In genomic region chr20:46139243-46139889, GRCh38 we compare ENCODE assay signal across 21 cellular contexts. TPM values are rescaled to one million over a fixed set of nuclear protein-coding genes. Genes with fewer than 3 reads are reported as not detected.
A peak's percentile ranks its signal among the peaks of the same experiment; 100 is the strongest.
DNase-seq lines count a peak whose midpoint lies in the region; ATAC-seq and TF ChIP-seq lines count a peak whose summit lies in the region.
"Had no signal": no experiment of that assay in that cellular context is flagged by ENCODE, and none has a peak within 500 bp of the region (broad histone marks: within the 10 kb centered on the region; RNA-seq: fewer than 3 reads in every experiment).

No MANE protein-coding gene starts in this region.

- no peaks in the 10 kb centered on the region for H3K27me3 ChIP-seq in BE2C
- no peaks in the 10 kb centered on the region for H3K27me3 ChIP-seq in H9 (ENCODE audit: insufficient read depth, low read length)
- H3K27me3 ChIP-seq in mesenchymal stem cell (ENCODE audit: control insufficient read depth in 1 of 2, insufficient read depth in 1 of 2, low read length in 2 of 2): peaks cover 68 to 92% of the 10 kb centered on the region in 2 experiments
- H3K27me3 ChIP-seq: ovary had no signal

- H2BK5ac ChIP-seq in H9 (ENCODE audit: insufficient read length, low read length): no peak overlapping the region
- H2BK5ac ChIP-seq in mesenchymal stem cell (ENCODE audit: low read depth, low read length, poor library complexity, severe bottlenecking): no peak overlapping the region

- H2AFZ ChIP-seq in H9 (ENCODE audit: low read length) (no peak overlapping the region), mesenchymal stem cell (ENCODE audit: low read depth, low read length) (no peak overlapping the region)

- H4K8ac ChIP-seq in H9 (replicated peaks; ENCODE audit: insufficient read length, low read depth, low read length): no peak overlapping the region
- no peak overlapping the region for H4K8ac ChIP-seq in mesenchymal stem cell (ENCODE audit: low read length)

- H4K91ac ChIP-seq in H9 (ENCODE audit: insufficient read length, low read depth, low read length) (no peak overlapping the region), mesenchymal stem cell (ENCODE audit: low read length) (no peak overlapping the region)

- H3K9ac ChIP-seq in H9 (ENCODE audit: extremely low read depth, insufficient read length, low read length) (no peak overlapping the region), mesenchymal stem cell (ENCODE audit: low read length) (no peak overlapping the region)

- no peak overlapping the region for H3K4ac ChIP-seq in H9 (ENCODE audit: low read depth, low read length)
- H3K4ac ChIP-seq in mesenchymal stem cell (ENCODE audit: low read depth in 1 of 2, low read length in 2 of 2): no peak overlapping the region

- CTCF ChIA-PET in WTC11 (lab: Charles Lee): interaction anchor here (0.9 to 1.9 kb wide), 4 partner anchors 11 to 209 kb away, joined by 3 to 7 read pairs (median 6); no protein-coding TSS in a partner anchor

- peaks cover 30% of the 10 kb centered on the region for H3K4me1 ChIP-seq in BE2C
- no peaks in the 10 kb centered on the region for H3K4me1 ChIP-seq in H9 (ENCODE audit: insufficient read depth, low read length)
- H3K4me1 ChIP-seq in mesenchymal stem cell (ENCODE audit: control insufficient read depth, insufficient read depth, low read depth, low read length): no peaks in the 10 kb centered on the region
- H3K4me1 ChIP-seq: gastroesophageal sphincter, transverse colon had no signal

- no peak overlapping the region for H2BK15ac ChIP-seq in H9 (ENCODE audit: low read depth, low read length)
- H2BK15ac ChIP-seq in mesenchymal stem cell (ENCODE audit: low read depth, poor library complexity, severe bottlenecking): no peak overlapping the region

- no peaks in the 10 kb centered on the region; a peak in 1 of 5 replicates for H3K9me3 Mint-ChIP-seq in H9
- no peaks in the 10 kb centered on the region for H3K9me3 Mint-ChIP-seq in WTC11
- H3K9me3 Mint-ChIP-seq: activated naive CD8-positive, alpha-beta T cell treated with anti-CD3 and anti-CD28 coated beads, Interleukin-2, amount 10 ng/mL, durations not matched to agents 7 days and 5 days; CD8-positive, alpha-beta T cell had no signal

- no peak overlapping the region for H3T11ph ChIP-seq in H9 (ENCODE audit: low read length)

- H3K27ac Mint-ChIP-seq in H9 (no peak overlapping the region), WTC11 (no peak overlapping the region)
- H3K27ac Mint-ChIP-seq: activated naive CD8-positive, alpha-beta T cell treated with anti-CD3 and anti-CD28 coated beads, Interleukin-2, amount 10 ng/mL, durations not matched to agents 7 days and 5 days; CD8-positive, alpha-beta T cell had no signal

- POLR2A ChIA-PET in WTC11 (lab: Charles Lee): no interaction called here

- H2AK5ac ChIP-seq in H9 (ENCODE audit: insufficient read length, low read length) (no peak overlapping the region), mesenchymal stem cell (ENCODE audit: low read length, severe bottlenecking) (no peak overlapping the region)

- H3K4me3 ChIP-seq in BE2C (ENCODE audit: low read depth, low read length) (no peak overlapping the region), mesenchymal stem cell (ENCODE audit: insufficient read depth in 1 of 2, low read depth in 1 of 2, low read length in 2 of 2) (no peak overlapping the region)
- H3K4me3 ChIP-seq: gastroesophageal sphincter, MG63, ovary, transverse colon had no signal

- no peaks in the 10 kb centered on the region for H4K20me1 ChIP-seq in H9 (ENCODE audit: control insufficient read depth, insufficient read depth, insufficient read length)

- H3K4me2 ChIP-seq in H9 (ENCODE audit: insufficient read depth, insufficient read length, low read length) (no peak overlapping the region), mesenchymal stem cell (ENCODE audit: low read length, poor library complexity, severe bottlenecking) (no peak overlapping the region)

- H3K4me3 Mint-ChIP-seq in H9 (no peak overlapping the region), WTC11 (no peak overlapping the region)
- H3K4me3 Mint-ChIP-seq: activated naive CD8-positive, alpha-beta T cell treated with anti-CD3 and anti-CD28 coated beads, Interleukin-2, amount 10 ng/mL, durations not matched to agents 7 days and 5 days; CD8-positive, alpha-beta T cell had no signal

- H3K27me3 Mint-ChIP-seq in H9 (ENCODE audit: low read depth): peaks cover 23% of the 10 kb centered on the region
- peaks cover 4% of the 10 kb centered on the region; the same call in 1 of the 2 replicates for H3K27me3 Mint-ChIP-seq in WTC11 (ENCODE audit: low read depth)

- H2BK20ac ChIP-seq in H9 (ENCODE audit: low read depth, low read length, poor library complexity, severe bottlenecking): no peak overlapping the region

- no peaks in the 10 kb centered on the region for H3K36me3 Mint-ChIP-seq in H9 (ENCODE audit: insufficient read depth in 1 of 3, low read depth in 3 of 3)
- no peaks in the 10 kb centered on the region for H3K36me3 Mint-ChIP-seq in WTC11
- H3K36me3 Mint-ChIP-seq: activated naive CD8-positive, alpha-beta T cell treated with anti-CD3 and anti-CD28 coated beads, Interleukin-2, amount 10 ng/mL, durations not matched to agents 7 days and 5 days; CD8-positive, alpha-beta T cell had no signal

- no peaks in the 10 kb centered on the region for H3K79me2 ChIP-seq in H9 (ENCODE audit: insufficient read depth, low read length)

- H2BK12ac ChIP-seq in H9 (ENCODE audit: insufficient read length, low read depth, low read length): no peak overlapping the region
- H2BK12ac ChIP-seq in mesenchymal stem cell (ENCODE audit: low read length in 2 of 2): no peak overlapping the region

- no peak overlapping the region for H3K27ac ChIP-seq in H9 (ENCODE audit: insufficient read length, low read depth, low read length)
- H3K27ac ChIP-seq in mesenchymal stem cell (ENCODE audit: low read length, poor library complexity, severe bottlenecking): no peak overlapping the region
- H3K27ac ChIP-seq: gastroesophageal sphincter, ovary, transverse colon had no signal

- no peak overlapping the region for H4K5ac ChIP-seq in H9 (ENCODE audit: insufficient read length, low read depth, low read length)

- H3K56ac ChIP-seq in H9 (ENCODE audit: insufficient read length, low read depth, low read length): no peak overlapping the region

- DNase-seq in BE2C: peak; percentile 88
- no peak for DNase-seq in H9
- no peak for DNase-seq in WTC11 (ENCODE audit: low spot score)
- peak; percentile 35 for DNase-seq in left kidney (ENCODE audit: low read depth, low spot score)
- no peak for DNase-seq in SKM-1 treated with dmso at 0.1 percent for 144 hours (lab: John Stamatoyannopoulos, UW; ENCODE audit: unreplicated experiment)
- DNase-seq in activated CD4-positive, alpha-beta T cell treated with anti-CD3 and anti-CD28 coated beads for 4 hours: no peak
- DNase-seq in mesenchymal stem cell: no peak
- DNase-seq: activated naive CD8-positive, alpha-beta T cell treated with anti-CD3 and anti-CD28 coated beads, Interleukin-2, amount 10 ng/mL, durations not matched to agents 7 days and 5 days; CD8-positive, alpha-beta T cell; DND-41; IMR-90; left ventricle myocardium superior; MG63; NCI-H446 treated with DMSO at 0.1 percent for 48 hours; stimulated activated CD4-positive, alpha-beta T cell treated with anti-CD3 and anti-CD28 coated beads, Interleukin-1b, Interleukin-23, amount 100 ng/mL, for 48 hours; stimulated activated naive CD4-positive, alpha-beta T cell treated with Interleukin-2 at 50 U/mL for 16 hours; transverse colon had no signal

- no peaks in the 10 kb centered on the region for H3K79me1 ChIP-seq in H9 (ENCODE audit: insufficient read depth, low read depth, low read length, poor library complexity, severe bottlenecking)
- H3K79me1 ChIP-seq in mesenchymal stem cell (replicated peaks; ENCODE audit: low read length, poor library complexity, severe bottlenecking): no peaks in the 10 kb centered on the region

- H3K4me1 Mint-ChIP-seq in H9 (peaks cover 27 to 45% of the 10 kb centered on the region in 2 experiments), WTC11 (peaks cover 24% of the 10 kb centered on the region)
- H3K4me1 Mint-ChIP-seq: activated naive CD8-positive, alpha-beta T cell treated with anti-CD3 and anti-CD28 coated beads, Interleukin-2, amount 10 ng/mL, durations not matched to agents 7 days and 5 days had no signal

- WGBS in H9 (ENCODE audit: extremely low coverage, insufficient read length, low lambda C conversion rate): no CpG with 5 or more reads among the region's 8 CpGs
- WGBS in mesenchymal stem cell: 40% methylated on average over 8 of the region's 8 CpGs

- H3K9me3 ChIP-seq in BE2C (no peaks in the 10 kb centered on the region), H9 (ENCODE audit: control insufficient read depth, low read depth, low read length) (no peaks in the 10 kb centered on the region), mesenchymal stem cell (ENCODE audit: control insufficient read depth, low read length) (no peaks in the 10 kb centered on the region)
- H3K9me3 ChIP-seq: gastroesophageal sphincter, MG63, ovary, transverse colon had no signal

- H3K18ac ChIP-seq in H9 (ENCODE audit: insufficient read length, low read depth, low read length) (no peak overlapping the region), mesenchymal stem cell (ENCODE audit: low read depth in 1 of 2, low read length in 2 of 2) (no peak overlapping the region)

- TF ChIP-seq CTCF in BE2C (IDR thresholded peaks at IDR 0.05; ENCODE audit: low read depth, low read length): peak; percentile 36
- no peak for TF ChIP-seq CTCF in H9 (conservative IDR thresholded peaks at IDR 0.05)
- no peak for TF ChIP-seq CTCF in WTC11 (IDR thresholded peaks at IDR 0.05)

- peak overlapping the region; percentile 25; the same call in 1 of the 2 replicates for H3K14ac ChIP-seq in H9 (ENCODE audit: insufficient read depth, low read length)
- H3K14ac ChIP-seq in mesenchymal stem cell (ENCODE audit: low read length in 2 of 2): peak overlapping the region in 1 of 2 experiments; percentile 86

- H3K23me2 ChIP-seq in H9 (ENCODE audit: insufficient read length, low read depth, low read length, poor library complexity, severe bottlenecking): no peaks in the 10 kb centered on the region

- H3K36me3 ChIP-seq in BE2C: no peaks in the 10 kb centered on the region
- no peaks in the 10 kb centered on the region for H3K36me3 ChIP-seq in mesenchymal stem cell (ENCODE audit: control insufficient read depth in 1 of 2, insufficient read depth in 2 of 2, low read depth in 1 of 2, low read length in 2 of 2)
- H3K36me3 ChIP-seq: gastroesophageal sphincter, MG63, ovary, transverse colon had no signal

- no peak overlapping the region for H3K23ac ChIP-seq in H9 (ENCODE audit: insufficient read length, low read depth, low read length)
- H3K23ac ChIP-seq in mesenchymal stem cell (ENCODE audit: low read length in 2 of 2): peak overlapping the region in 1 of 2 experiments; percentile 9

- no peak overlapping the region for H2BK120ac ChIP-seq in H9 (ENCODE audit: low read depth, low read length, poor library complexity, severe bottlenecking)
- H2BK120ac ChIP-seq in mesenchymal stem cell (ENCODE audit: low read depth, low read length): no peak overlapping the region

- ATAC-seq in WTC11 (peak; percentile 31; the same call in 1 of the 2 replicates), GM18867 (IDR thresholded peaks at IDR 0.05; ENCODE audit: unreplicated experiment) (no peak)
- ATAC-seq: activated CD4-positive, CD25-positive, alpha-beta regulatory T cell treated with anti-CD3 and anti-CD28 coated beads, Interleukin-2, amount 50 U/mL, for 24 hours; CD8-positive, alpha-beta T cell; gastroesophageal sphincter; left ventricle myocardium superior had no signal

RNA-seq across cellular contexts. Expression of gene CD40, which starts 21.3 kb away (rescaled TPM):
- 0.39 TPM for polyA plus RNA-seq in BE2C (2012; ENCODE audit: insufficient read depth, insufficient read length, low read depth)
- total RNA-seq in H9 (2021): 7.8 and 8.6 TPM in 2 replicates
- total RNA-seq in WTC11 (2021): 12.9 to 15.3 TPM (median 14.8 TPM) in 3 replicates
- polyA plus RNA-seq in mesenchymal stem cell (2013, experiment 1 of 2): 4.9 TPM
- 4.7 TPM for polyA plus RNA-seq in mesenchymal stem cell (2013, experiment 2 of 2)

RNA-seq across cellular contexts. Expression of gene NCOA5, which starts 49.6 kb away (rescaled TPM):
- polyA plus RNA-seq in BE2C (2012; ENCODE audit: insufficient read depth, insufficient read length, low read depth): 37.4 TPM
- total RNA-seq in H9 (2021): 55.7 and 60.1 TPM in 2 replicates
- total RNA-seq in WTC11 (2021): 16.5 to 20.5 TPM (median 16.5 TPM) in 3 replicates
- polyA plus RNA-seq in mesenchymal stem cell (2013, experiment 1 of 2): 13.9 TPM
- polyA plus RNA-seq in mesenchymal stem cell (2013, experiment 2 of 2): 13.6 TPM

Comparison
In these comparisons a context has a peak if more than half of its experiments do, and no peak if none do; other contexts are left out.
1. DNase-seq: peak in BE2C (single experiment) and left kidney (single experiment); none in H9 (single experiment), WTC11 (single experiment), SKM-1 treated with dmso at 0.1 percent for 144 hours (single experiment), activated CD4-positive, alpha-beta T cell treated with anti-CD3 and anti-CD28 coated beads for 4 hours (0 of 2) and mesenchymal stem cell (single experiment).